8 cellular contexts compared by ENCODE assay signal in the genomic region with DNA sequence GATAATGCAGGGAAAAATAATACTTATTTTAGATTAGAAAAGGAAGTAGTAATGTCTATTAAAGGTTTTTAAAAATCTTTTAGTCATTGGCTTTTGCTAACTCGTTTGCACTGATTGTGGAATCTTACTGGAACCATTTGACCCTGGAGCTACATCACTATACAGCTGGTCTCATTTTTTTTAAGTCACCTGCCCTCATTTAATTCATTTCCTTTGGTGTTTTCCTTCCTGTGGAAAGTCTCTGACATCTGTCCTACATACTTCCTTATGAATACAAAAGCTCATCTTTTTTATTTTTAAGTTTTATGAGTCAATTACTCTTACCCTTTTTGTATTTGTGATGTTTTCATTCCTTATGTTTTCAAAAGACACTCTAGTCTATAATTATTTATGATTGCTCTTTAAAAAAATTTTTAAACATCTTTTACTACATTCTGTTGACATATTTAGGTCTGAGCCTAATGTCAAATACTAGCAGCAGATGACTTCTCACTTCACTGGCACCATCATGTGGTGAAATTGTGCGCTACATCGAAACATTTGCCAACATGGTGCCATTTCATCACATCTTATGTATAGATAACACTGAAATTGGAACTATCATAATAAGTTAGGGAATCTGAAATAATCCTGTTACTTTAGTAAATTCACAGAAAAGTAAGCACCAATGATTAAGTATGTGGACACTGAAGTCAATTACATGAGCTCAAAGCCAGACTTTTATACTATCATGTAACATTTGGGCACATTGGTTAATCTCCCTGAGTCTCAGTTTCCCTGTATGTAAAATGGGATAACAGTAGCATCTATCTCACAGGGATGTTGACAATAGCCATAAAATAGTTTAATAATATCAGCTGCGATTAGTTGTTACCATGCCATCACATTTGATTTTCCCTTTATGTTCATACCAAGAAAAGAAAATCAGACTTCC. TPM values are rescaled to one million over a fixed set of nuclear protein-coding genes. Genes with fewer than 3 reads are reported as not detected.
DNase-seq lines count a peak whose midpoint lies in the region; ATAC-seq and TF ChIP-seq lines count a peak whose summit lies in the region.

No MANE protein-coding gene starts in this region.

- no peak overlapping the region for H3K4me3 Mint-ChIP-seq in endodermal cell

- 79 to 83% methylated on average over 1 to 4 of the region's 4 CpGs for WGBS in endodermal cell (ENCODE audit: insufficient coverage in 1 of 2, insufficient read length in 1 of 2), 2 experiments
- WGBS in stomach, 5 donors: 42 to 63% (median 58%) methylated on average over 4 of the region's 4 CpGs

- H3K27ac Mint-ChIP-seq in endodermal cell: no peak overlapping the region

- TF ChIP-seq CTCF in cardiac muscle cell (IDR thresholded peaks at IDR 0.05; ENCODE audit: low read depth, low read length): peak; percentile 80
- TF ChIP-seq CTCF in endodermal cell (conservative IDR thresholded peaks at IDR 0.05): peak; percentile 91
- TF ChIP-seq CTCF in stomach (IDR thresholded peaks at IDR 0.05): peak in 5 of 7 experiments; percentile 56 to 74 (median 72)

- no peaks in the 10 kb centered on the region for H3K36me3 ChIP-seq in cardiac muscle cell
- H3K36me3 ChIP-seq in endodermal cell (ENCODE audit: control insufficient read depth, insufficient read depth, low read length): no peaks in the 10 kb centered on the region
- H3K36me3 ChIP-seq in stomach: no peaks in the 10 kb centered on the region

- no peak for TF ChIP-seq EP300 in stomach (IDR thresholded peaks at IDR 0.05)

- no peaks in the 10 kb centered on the region for H3K36me3 Mint-ChIP-seq in endodermal cell (ENCODE audit: low read depth)

- H3K27ac ChIP-seq in cardiac muscle cell: no peak overlapping the region
- no peak overlapping the region for H3K27ac ChIP-seq in endodermal cell (ENCODE audit: low read depth, low read length)
- H3K27ac ChIP-seq in stomach: no peak overlapping the region

- peak; percentile 62 for ATAC-seq in HG02973 (IDR thresholded peaks at IDR 0.05; ENCODE audit: unreplicated experiment)

- no peak for TF ChIP-seq POLR2A in stomach (IDR thresholded peaks at IDR 0.05)

- H3K9me3 Mint-ChIP-seq in endodermal cell: peaks cover 5% of the 10 kb centered on the region

- H3K27me3 ChIP-seq in cardiac muscle cell: no peaks in the 10 kb centered on the region
- H3K27me3 ChIP-seq in endodermal cell (ENCODE audit: control insufficient read depth, insufficient read depth, low read length, poor library complexity, severe bottlenecking): no peaks in the 10 kb centered on the region
- H3K27me3 ChIP-seq in stomach: no peaks in the 10 kb centered on the region

- H3K9me3 ChIP-seq in cardiac muscle cell (ENCODE audit: low read depth) (no peaks in the 10 kb centered on the region), endodermal cell (ENCODE audit: control insufficient read depth, low read length) (peaks cover 8% of the 10 kb centered on the region), stomach (peaks cover 0 to 4% (median 0%) of the 10 kb centered on the region in 4 donors)

- intact Hi-C loops in cardiac septum (cut with DNase I) (loop anchor here (2.0 kb wide), 1 partner anchor 375 kb away; no protein-coding TSS in a partner anchor), stomach (cut with DNase I; ENCODE audit: low total_unique reads) (loop anchor here (5.0 kb wide), 1 partner anchor 382 kb away; no protein-coding TSS in a partner anchor)

- H3K4me3 ChIP-seq in cardiac muscle cell (no peak overlapping the region), endodermal cell (ENCODE audit: low read length) (no peak overlapping the region), stomach (no peak overlapping the region)

- peaks cover 3% of the 10 kb centered on the region for H3K4me1 Mint-ChIP-seq in endodermal cell

- H3K27me3 Mint-ChIP-seq in endodermal cell (ENCODE audit: insufficient read depth): no peaks in the 10 kb centered on the region

- H3K4me1 ChIP-seq in cardiac muscle cell (ENCODE audit: low read depth): no peaks in the 10 kb centered on the region
- no peaks in the 10 kb centered on the region for H3K4me1 ChIP-seq in endodermal cell (ENCODE audit: control insufficient read depth, insufficient read depth, low read length)
- H3K4me1 ChIP-seq in stomach: no peaks in the 10 kb centered on the region

- H3K9ac ChIP-seq in endodermal cell (ENCODE audit: extremely low read depth, low read length, poor library complexity, severe bottlenecking): no peak overlapping the region

- peak; percentile 58 to 85 for DNase-seq in cardiac muscle cell (ENCODE audit: low read depth in 1 of 2, low spot score in 1 of 2)
- DNase-seq in cardiac septum (ENCODE audit: low spot score): no peak
- DNase-seq in NCI-H446 treated with DMSO at 0.1 percent for 48 hours (lab: John Stamatoyannopoulos, UW): peak; percentile 24
- DNase-seq in activated CD8-positive, alpha-beta memory T cell treated with anti-CD3 and anti-CD28 coated beads for 1 hour (ENCODE audit: extremely low read depth in 1 of 2, low read depth in 1 of 2): peak; percentile 10 to 27
- DNase-seq in endodermal cell: peak; percentile 87
- peak; percentile 71 for DNase-seq in mucosa of gallbladder (ENCODE audit: low spot score)
- DNase-seq in stomach: peak; percentile 73

RNA-seq across cellular contexts. Expression of a gene that starts 9.4 kb away (rescaled TPM):
- total RNA-seq in cardiac muscle cell: 2.0 and 3.1 TPM in 2 replicates
- 2.3 and 2.6 TPM in 2 replicates for polyA plus RNA-seq in cardiac muscle cell
- 9.9 TPM for total RNA-seq in cardiac septum
- total RNA-seq in endodermal cell: 1 to 10 TPM; 6.8 to 6.9 TPM
- polyA plus RNA-seq in endodermal cell (2013, experiment 1 of 2): 3.5 TPM
- polyA plus RNA-seq in endodermal cell (2013, experiment 2 of 2): 3.4 TPM
- total RNA-seq in mucosa of gallbladder: 17.3 TPM
- total RNA-seq in stomach: 10 to 100 TPM in 1 of 5 donors, 1 to 10 TPM in 2, under 1 TPM in 2; 0.29 to 13.2 (median 3.1) TPM
- polyA plus RNA-seq in stomach: 10 to 100 TPM in 1 of 3 donors, 1 to 10 TPM in 2; 6.2 to 12.5 (median 7.9) TPM
